28 cellular contexts compared by ENCODE assay signal in the genomic region with DNA sequence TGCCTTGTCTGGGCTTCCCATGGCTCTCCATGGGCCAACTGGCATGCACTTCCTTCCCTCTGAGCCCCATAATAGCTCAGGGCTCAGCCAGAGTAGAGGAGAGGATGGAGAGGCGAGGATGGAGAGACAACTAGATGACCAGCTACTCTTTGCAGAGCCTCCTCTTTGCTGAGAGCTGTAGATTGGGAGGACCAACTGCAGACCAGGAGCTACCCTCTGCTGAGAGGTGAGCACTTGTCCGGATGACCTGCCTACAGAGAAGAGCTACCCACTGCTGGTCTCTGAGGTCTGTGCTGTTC.
"Had no signal": no experiment of that assay in that cellular context is flagged by ENCODE, and none has a peak within 500 bp of the region (broad histone marks: within the 10 kb centered on the region; RNA-seq: fewer than 3 reads in every experiment).

No MANE protein-coding gene starts in this region.

- H3K4me2 ChIP-seq: PC-9 had no signal

- H3K4me3 ChIP-seq: PC-9 had no signal

- H3K27ac Mint-ChIP-seq: activated B cell treated with CpG ODN at 0.5 μM for 24 hours; activated CD4-positive, alpha-beta memory T cell treated with anti-CD3 and anti-CD28 coated beads, Interleukin-2, amount 10 ng/mL, durations not matched to agents 7 days and 5 days; activated naive CD4-positive, alpha-beta T cell treated with anti-CD3 and anti-CD28 coated beads, Interleukin-2, amount 10 ng/mL, durations not matched to agents 7 days and 5 days; activated naive CD8-positive, alpha-beta T cell; activated naive CD8-positive, alpha-beta T cell treated with anti-CD3 and anti-CD28 coated beads, Interleukin-2, amount 50 U/mL, for 24 hours; activated T-cell treated with anti-CD3 and anti-CD28 coated beads, Interleukin-2, amount 50 U/mL, for 24 hours; brain had no signal

- H3K27ac ChIP-seq: PC-9, RWPE1, VCaP had no signal

- H3K9me3 Mint-ChIP-seq: activated B cell treated with CpG ODN at 0.5 μM for 24 hours; activated CD4-positive, alpha-beta memory T cell treated with anti-CD3 and anti-CD28 coated beads, Interleukin-2, amount 10 ng/mL, durations not matched to agents 7 days and 5 days; activated naive CD4-positive, alpha-beta T cell treated with anti-CD3 and anti-CD28 coated beads, Interleukin-2, amount 10 ng/mL, durations not matched to agents 7 days and 5 days; activated naive CD8-positive, alpha-beta T cell treated with anti-CD3 and anti-CD28 coated beads, Interleukin-2, amount 50 U/mL, for 24 hours; activated T-cell treated with anti-CD3 and anti-CD28 coated beads, Interleukin-2, amount 50 U/mL, for 24 hours; brain; central memory CD8-positive, alpha-beta T cell had no signal

- H3K36me3 Mint-ChIP-seq: activated naive CD4-positive, alpha-beta T cell treated with anti-CD3 and anti-CD28 coated beads, Interleukin-2, amount 10 ng/mL, durations not matched to agents 7 days and 5 days; activated naive CD8-positive, alpha-beta T cell; brain had no signal

- DNase-seq: activated B cell treated with CpG ODN at 0.5 μM for 24 hours; activated CD4-positive, alpha-beta memory T cell treated with anti-CD3 and anti-CD28 coated beads, Interleukin-2, amount 10 ng/mL, durations not matched to agents 7 days and 5 days; activated CD4-positive, alpha-beta T cell treated with anti-CD3 and anti-CD28 coated beads for 1 hour; activated CD4-positive, alpha-beta T cell treated with anti-CD3 and anti-CD28 coated beads for 48 hours; activated effector memory CD4-positive, alpha-beta T cell treated with Interleukin-2 at 50 U/mL for 16 hours; activated naive CD4-positive, alpha-beta T cell treated with anti-CD3 and anti-CD28 coated beads, Interleukin-2, amount 10 ng/mL, durations not matched to agents 7 days and 5 days; activated naive CD8-positive, alpha-beta T cell treated with anti-CD3 and anti-CD28 coated beads, Interleukin-2, amount 50 U/mL, for 24 hours; activated T-cell treated with anti-CD3 and anti-CD28 coated beads, Interleukin-2, amount 50 U/mL, for 24 hours; anterior cingulate cortex; Kasumi-1; MV-4-11; NCI-H1092; NCI-H187; NCI-H2171; NCI-H510A; NCI-H748 treated with DMSO at 0.1 percent for 48 hours; SIG-M5; SW 1271; T-helper 1 cell; T-helper 2 cell; T-helper 9 cell had no signal

- ATAC-seq: activated naive CD8-positive, alpha-beta T cell treated with anti-CD3 and anti-CD28 coated beads, Interleukin-2, amount 50 U/mL, for 24 hours; Right ventricle myocardium inferior had no signal

- H2AFZ ChIP-seq: PC-9 had no signal

- H3K4me1 Mint-ChIP-seq: activated naive CD4-positive, alpha-beta T cell treated with anti-CD3 and anti-CD28 coated beads, Interleukin-2, amount 10 ng/mL, durations not matched to agents 7 days and 5 days; activated naive CD8-positive, alpha-beta T cell treated with anti-CD3 and anti-CD28 coated beads, Interleukin-2, amount 50 U/mL, for 24 hours had no signal

- H3K4me3 Mint-ChIP-seq: activated B cell treated with CpG ODN at 0.5 μM for 24 hours; activated CD4-positive, alpha-beta memory T cell treated with anti-CD3 and anti-CD28 coated beads, Interleukin-2, amount 10 ng/mL, durations not matched to agents 7 days and 5 days; activated naive CD4-positive, alpha-beta T cell treated with anti-CD3 and anti-CD28 coated beads, Interleukin-2, amount 10 ng/mL, durations not matched to agents 7 days and 5 days; activated naive CD8-positive, alpha-beta T cell; activated naive CD8-positive, alpha-beta T cell treated with anti-CD3 and anti-CD28 coated beads, Interleukin-2, amount 50 U/mL, for 24 hours; activated T-cell treated with anti-CD3 and anti-CD28 coated beads, Interleukin-2, amount 50 U/mL, for 24 hours; brain; central memory CD8-positive, alpha-beta T cell had no signal
